ENCODE assay signal across 16 cellular contexts in genomic region chr3:81726132-81726531, GRCh38. TPM values are rescaled to one million over a fixed set of nuclear protein-coding genes. Genes with fewer than 3 reads are reported as not detected.
DNase-seq lines count a peak whose midpoint lies in the region; ATAC-seq and TF ChIP-seq lines count a peak whose summit lies in the region.
"Had no signal": no experiment of that assay in that cellular context is flagged by ENCODE, and none has a peak within 500 bp of the region (broad histone marks: within the 10 kb centered on the region; RNA-seq: fewer than 3 reads in every experiment).

No MANE protein-coding gene starts in this region.

- H3K36me3 ChIP-seq in BJ (ENCODE audit: control insufficient read depth, insufficient read depth, low read length) (no peaks in the 10 kb centered on the region), SJSA1 (0 out of 2 replicates have a peak, but pooled peaks cover 4% of the 10 kb centered on the region), mucosa of descending colon (ENCODE audit: low read depth) (no peaks in the 10 kb centered on the region)

- H3K27me3 ChIP-seq in BJ (ENCODE audit: control insufficient read depth, insufficient read depth, low read length) = no peaks in the 10 kb centered on the region
- no peaks in the 10 kb centered on the region; the same call in 1 of the 2 replicates for H3K27me3 ChIP-seq in SJSA1 (replicated peaks)

- H3K4me1 ChIP-seq in SJSA1 (replicated peaks) (peaks cover 54% of the 10 kb centered on the region), mucosa of descending colon (ENCODE audit: low read depth) (no peaks in the 10 kb centered on the region)

- H3K27ac ChIP-seq in SJSA1 = peak overlapping the region; percentile 91
- H3K27ac ChIP-seq: coronary artery had no signal

- H3K9me3 ChIP-seq in SJSA1 (replicated peaks) (no peaks in the 10 kb centered on the region), mucosa of descending colon (no peaks in the 10 kb centered on the region)

- no peak for TF ChIP-seq CTCF in BJ (IDR thresholded peaks at IDR 0.05; ENCODE audit: insufficient read depth, low read depth, low read length)
- no peak for TF ChIP-seq CTCF in mucosa of descending colon (IDR thresholded peaks at IDR 0.05)

- intact Hi-C loops in mucosa of descending colon (cut with DNase I, micrococcal nuclease) = no loop called here

- DNase-seq in BJ (ENCODE audit: low read depth) = peak; percentile 39
- DNase-seq in SJSA1 (ENCODE audit: low read depth in 1 of 2, low spot score in 2 of 2) = peak in 1 of 2 experiments; percentile 71
- peak; percentile 66 for DNase-seq in iris pigment epithelial cell (ENCODE audit: low read depth)
- no peak for DNase-seq in mucosa of gallbladder (ENCODE audit: low spot score)
- no peak for DNase-seq in stimulated activated CD4-positive, alpha-beta T cell treated with anti-CD3 and anti-CD28 coated beads, Interleukin-12 subunit alpha, Interleukin-12 subunit beta, amount 100 ng/mL, for 4 hours
- no peak for DNase-seq in mucosa of descending colon
- DNase-seq: CD4-positive, alpha-beta T cell; NCI-H1048; NCI-H82; SHP77 had no signal

- CTCF ChIA-PET in BJ (lab: Yijun Ruan, JAX) = interaction anchor here (0.6 to 1.9 kb wide), 5 partner anchors 9 to 59 kb away, joined by 3 to 7 read pairs (median 3); no protein-coding TSS in a partner anchor

- no peak overlapping the region for H3K4me3 ChIP-seq in BJ (ENCODE audit: low read depth, low read length)
- no peak overlapping the region for H3K4me3 ChIP-seq in SJSA1
- H3K4me3 ChIP-seq in mucosa of descending colon = no peak overlapping the region
- H3K4me3 ChIP-seq: coronary artery, GM23338, skin epidermis had no signal

- ATAC-seq in GM21825 (IDR thresholded peaks at IDR 0.05; ENCODE audit: unreplicated experiment) = peak; percentile 38
- no peak for ATAC-seq in HG02938 (IDR thresholded peaks at IDR 0.05; ENCODE audit: unreplicated experiment)
- no peak for ATAC-seq in mucosa of descending colon
- ATAC-seq: GM23338; natural killer cell treated with Interleukin-12 subunit alpha and Interleukin-12 subunit beta and Interleukin-15 and Interleukin-18, amount 100 ng/mL, for 72 hours had no signal

- POLR2A ChIA-PET in BJ (lab: Charles Lee) = no interaction called here

RNA-seq across cellular contexts. Expression of gene GBE1, which starts 35.3 kb away (rescaled TPM):
- 37.0 and 62.8 TPM in 2 replicates for polyA plus RNA-seq in BJ (2011; rRNA removed)
- polyA minus RNA-seq in BJ (2011; rRNA and poly(A)+ RNA removed) = 36.4 and 42.7 TPM in 2 replicates
- 52.0 and 72.1 TPM in 2 replicates for total RNA-seq in SJSA1 (2014; rRNA removed; shearing (Covaris generic))
- total RNA-seq in mucosa of gallbladder = 17.2 TPM
- 10 to 100 TPM; 17.7 to 20.3 (median 18.8) TPM for total RNA-seq in mucosa of descending colon

Comparison
In these comparisons a context has a peak if more than half of its experiments do, and no peak if none do; other contexts are left out.
1. DNase-seq: peak in BJ (single experiment) and iris pigment epithelial cell (single experiment); none in mucosa of gallbladder (single experiment), stimulated activated CD4-positive, alpha-beta T cell treated with anti-CD3 and anti-CD28 coated beads, Interleukin-12 subunit alpha, Interleukin-12 subunit beta, amount 100 ng/mL, for 4 hours (single experiment) and mucosa of descending colon (0 of 3).